In the genomic region with DNA sequence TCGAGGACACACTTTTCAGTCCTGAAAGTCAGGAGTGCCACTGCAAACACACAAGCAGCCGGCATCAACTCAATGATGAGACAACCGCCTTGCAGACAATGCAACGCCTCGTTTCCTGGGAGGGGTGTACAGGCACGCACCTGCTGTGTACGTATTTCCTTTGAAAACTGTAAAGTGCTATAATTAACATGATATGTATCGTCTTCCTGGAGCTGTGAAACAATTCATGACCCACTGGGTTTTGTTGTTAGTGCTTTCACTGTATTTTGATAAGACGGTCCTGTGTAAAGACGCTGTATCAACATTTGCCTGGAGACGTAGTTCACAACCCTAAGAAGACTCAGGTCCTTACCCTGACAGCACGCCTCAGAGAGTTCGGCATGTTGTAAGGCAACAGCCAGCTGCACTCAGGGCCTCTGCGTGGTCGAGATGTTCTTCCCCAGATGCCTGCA, we compare ENCODE assay signal across 15 cellular contexts.
DNase-seq lines count a peak whose midpoint lies in the region; ATAC-seq and TF ChIP-seq lines count a peak whose summit lies in the region.
"Had no signal": no experiment of that assay in that cellular context is flagged by ENCODE, and none has a peak within 500 bp of the region (broad histone marks: within the 10 kb centered on the region; RNA-seq: fewer than 3 reads in every experiment).

No MANE protein-coding gene starts in this region.

- peak overlapping the region; percentile 90 for H3K4me2 ChIP-seq in BLaER1

- H3K27me3 ChIP-seq in BLaER1, result no peaks in the 10 kb centered on the region
- H3K27me3 ChIP-seq in CD8-positive, alpha-beta T cell (ENCODE audit: insufficient read depth, low read length), result no peaks in the 10 kb centered on the region
- H3K27me3 ChIP-seq in effector memory CD4-positive, alpha-beta T cell (replicated peaks; ENCODE audit: control insufficient read depth, insufficient read depth, low read length, poor library complexity, severe bottlenecking), result no peaks in the 10 kb centered on the region

- peaks cover 2% of the 10 kb centered on the region for H3K27me3 Mint-ChIP-seq in CD8-positive, alpha-beta T cell (ENCODE audit: low read depth)

- peaks cover 6% of the 10 kb centered on the region for H3K4me1 Mint-ChIP-seq in CD8-positive, alpha-beta T cell (ENCODE audit: low read depth)

- intact Hi-C loops in CD8-positive, alpha-beta T cell (cut with DNase I, micrococcal nuclease), result no loop called here

- 0 out of 2 replicates have a peak overlapping the region, but pooled peaks have one; percentile 9 for H3K4me3 ChIP-seq in BLaER1
- no peak overlapping the region for H3K4me3 ChIP-seq in CD8-positive, alpha-beta T cell (ENCODE audit: low read depth, low read length)
- H3K4me3 ChIP-seq in effector memory CD4-positive, alpha-beta T cell (ENCODE audit: insufficient read depth, low read depth, low read length, poor library complexity, severe bottlenecking), result no peak overlapping the region

- peak overlapping the region; percentile 96 for H3K27ac ChIP-seq in BLaER1
- H3K27ac ChIP-seq in CD8-positive, alpha-beta T cell (ENCODE audit: low read depth, low read length), result no peak overlapping the region
- no peak overlapping the region for H3K27ac ChIP-seq in effector memory CD4-positive, alpha-beta T cell (ENCODE audit: insufficient read depth, low read length, poor library complexity, severe bottlenecking)

- no peaks in the 10 kb centered on the region for H3K36me3 Mint-ChIP-seq in CD8-positive, alpha-beta T cell

- H3K36me3 ChIP-seq in BLaER1, result no peaks in the 10 kb centered on the region
- no peaks in the 10 kb centered on the region for H3K36me3 ChIP-seq in CD8-positive, alpha-beta T cell (ENCODE audit: insufficient read depth, low read length)
- no peaks in the 10 kb centered on the region for H3K36me3 ChIP-seq in effector memory CD4-positive, alpha-beta T cell (ENCODE audit: control insufficient read depth, insufficient read depth, low read length)

- CTCF ChIA-PET in CD8-positive, alpha-beta T cell (lab: Charles Lee), result no interaction called here

- POLR2A ChIA-PET in CD8-positive, alpha-beta T cell (lab: Charles Lee), result no interaction called here

- peak overlapping the region; percentile 0 for H3K4me3 Mint-ChIP-seq in CD8-positive, alpha-beta T cell
- H3K4me3 Mint-ChIP-seq: neural crest cell had no signal

- peak in 1 of 7 experiments; percentile 61 for DNase-seq in CD8-positive, alpha-beta T cell
- DNase-seq in NCI-H748 (lab: John Stamatoyannopoulos, UW; ENCODE audit: unreplicated experiment) (peak; percentile 83), dermis blood vessel endothelial cell (peak; percentile 53), HCEC 1CT (no peak), DMS 273 treated with DMSO at 0.1 percent for 48 hours (lab: John Stamatoyannopoulos, UW) (no peak), glomerular visceral epithelial cell (ENCODE audit: extremely low spot score) (no peak)
- DNase-seq in effector memory CD4-positive, alpha-beta T cell, result no peak
- DNase-seq: cortex of kidney, hypothalamus, retina, trophoblast cell had no signal

- no peaks in the 10 kb centered on the region for H4K20me1 ChIP-seq in BLaER1

- H3K9ac ChIP-seq in BLaER1, result peak overlapping the region; percentile 81

- peak overlapping the region; percentile 53 for H3K27ac Mint-ChIP-seq in CD8-positive, alpha-beta T cell

- peak; percentile 82 for ATAC-seq in CD8-positive, alpha-beta T cell
- ATAC-seq: left lobe of liver, SK-N-SH treated with all-trans-retinoic acid at 6 μM for 48 hours had no signal

- no peaks in the 10 kb centered on the region for H3K9me3 ChIP-seq in BLaER1
- H3K9me3 ChIP-seq in CD8-positive, alpha-beta T cell (ENCODE audit: low read length), result no peaks in the 10 kb centered on the region
- no peaks in the 10 kb centered on the region for H3K9me3 ChIP-seq in effector memory CD4-positive, alpha-beta T cell (ENCODE audit: control insufficient read depth, low read length)

- no peaks in the 10 kb centered on the region for H3K9me3 Mint-ChIP-seq in CD8-positive, alpha-beta T cell
- H3K9me3 Mint-ChIP-seq: neural crest cell had no signal

- peaks cover 99% of the 10 kb centered on the region for H3K4me1 ChIP-seq in BLaER1
- no peaks in the 10 kb centered on the region for H3K4me1 ChIP-seq in CD8-positive, alpha-beta T cell (ENCODE audit: insufficient read depth, low read length)
- no peaks in the 10 kb centered on the region for H3K4me1 ChIP-seq in effector memory CD4-positive, alpha-beta T cell (ENCODE audit: control insufficient read depth, insufficient read depth, low read length, poor library complexity, severe bottlenecking)

- no peak for TF ChIP-seq CTCF in CD8-positive, alpha-beta T cell (IDR thresholded peaks at IDR 0.05)

Comparison
In these comparisons a context has a peak if more than half of its experiments do, and no peak if none do; other contexts are left out.
1. DNase-seq: peak in NCI-H748 (single experiment) and dermis blood vessel endothelial cell (single experiment); none in effector memory CD4-positive, alpha-beta T cell (0 of 3), HCEC 1CT (single experiment), DMS 273 treated with DMSO at 0.1 percent for 48 hours (single experiment) and glomerular visceral epithelial cell (single experiment).